In genomic region chr9:5671711-5672353, GRCh38 we compare ENCODE assay signal across 13 cellular contexts. TPM values are rescaled to one million over a fixed set of nuclear protein-coding genes. Genes with fewer than 3 reads are reported as not detected.
DNase-seq lines count a peak whose midpoint lies in the region; ATAC-seq and TF ChIP-seq lines count a peak whose summit lies in the region.
"Had no signal": no experiment of that assay in that cellular context is flagged by ENCODE, and none has a peak within 500 bp of the region (broad histone marks: within the 10 kb centered on the region; RNA-seq: fewer than 3 reads in every experiment).

No MANE protein-coding gene starts in this region.

- H3K27ac ChIP-seq in KMS-11 (peak overlapping the region; percentile 72), upper lobe of left lung (no peak overlapping the region)

- 73 to 88% methylated on average over 2 to 3 of the region's 3 CpGs for WGBS in upper lobe of left lung, 2 donors

- H3K4me1 Mint-ChIP-seq in naive thymus-derived CD8-positive, alpha-beta T cell, result peaks cover 28 to 65% (median 56%) of the 10 kb centered on the region in 4 donors

- H3K4me1 ChIP-seq in KMS-11 (ENCODE audit: low read depth, poor library complexity, severe bottlenecking), result peaks cover 41% of the 10 kb centered on the region
- H3K4me1 ChIP-seq in upper lobe of left lung, result no peaks in the 10 kb centered on the region

- no peak for TF ChIP-seq POLR2A in upper lobe of left lung (IDR thresholded peaks at IDR 0.05)

- DNase-seq in activated CD4-positive, CD25-positive, alpha-beta regulatory T cell (lab: John Stamatoyannopoulos, UW), result no peak
- peak; percentile 12 for DNase-seq in activated effector memory CD4-positive, alpha-beta T cell treated with Interleukin-2 at 50 U/mL for 16 hours
- DNase-seq in naive thymus-derived CD8-positive, alpha-beta T cell, result peak in 7 of 10 donors; percentile 12 to 70 (median 37)
- no peak for DNase-seq in upper lobe of left lung
- DNase-seq in NCI-H82 (lab: John Stamatoyannopoulos, UW), result no peak
- DNase-seq: cortex of kidney; NK-92 treated with Interleukin-12 subunit alpha and Interleukin-12 subunit beta, amount 100 ng/mL, for 24 hours had no signal

- H3K9me3 Mint-ChIP-seq in naive thymus-derived CD8-positive, alpha-beta T cell, result peaks cover 0 to 8% (median 2%) of the 10 kb centered on the region in 9 donors
- H3K9me3 Mint-ChIP-seq: type B pancreatic cell had no signal

- H3K9ac ChIP-seq in KMS-11, result no peak overlapping the region; the same call in 1 of the 2 replicates

- H3K4me2 ChIP-seq in KMS-11, result peak overlapping the region; percentile 22

- peaks cover 7% of the 10 kb centered on the region; the same call in 1 of the 2 replicates for H4K20me1 ChIP-seq in KMS-11 (ENCODE audit: insufficient read depth)

- H3K36me3 ChIP-seq in KMS-11 (ENCODE audit: insufficient read depth), result no peaks in the 10 kb centered on the region
- H3K36me3 ChIP-seq in upper lobe of left lung, result no peaks in the 10 kb centered on the region

- H3K79me2 ChIP-seq in KMS-11 (ENCODE audit: insufficient read depth, low read depth), result peaks cover 52% of the 10 kb centered on the region

- peak; percentile 51 to 64 for ATAC-seq in activated CD4-positive, CD25-positive, alpha-beta regulatory T cell treated with anti-CD3 and anti-CD28 coated beads, Interleukin-2, amount 50 U/mL, for 24 hours
- peak; percentile 95 to 98 for ATAC-seq in naive thymus-derived CD8-positive, alpha-beta T cell
- ATAC-seq in upper lobe of left lung (ENCODE audit: low FRiP score in 2 of 2) (no peak), GM19324 (IDR thresholded peaks at IDR 0.05; ENCODE audit: low FRiP score, unreplicated experiment) (no peak)
- ATAC-seq: left lobe of liver had no signal

- H3K9me3 ChIP-seq in upper lobe of left lung, result no peaks in the 10 kb centered on the region

- peak overlapping the region in 8 of 10 donors; percentile 11 to 62 (median 55) for H3K4me3 Mint-ChIP-seq in naive thymus-derived CD8-positive, alpha-beta T cell
- H3K4me3 Mint-ChIP-seq: T-helper 1 cell treated with Interleukin-12 subunit alpha and Interleukin-12 subunit beta and Interleukin-4 antibody, amounts not matched to agents 30 μg/mL and 1 μg/mL, for 36 hours; type B pancreatic cell had no signal

- TF ChIP-seq CTCF in KMS-11 (conservative IDR thresholded peaks at IDR 0.05; ENCODE audit: low read depth, low read length) (no peak), upper lobe of left lung (IDR thresholded peaks at IDR 0.05) (no peak)

- H3K27ac Mint-ChIP-seq in naive thymus-derived CD8-positive, alpha-beta T cell, result peak overlapping the region in 9 of 10 donors; percentile 7 to 69 (median 49)
- H3K27ac Mint-ChIP-seq: T-helper 1 cell treated with Interleukin-12 subunit alpha and Interleukin-12 subunit beta and Interleukin-4 antibody, amounts not matched to agents 30 μg/mL and 1 μg/mL, for 36 hours; type B pancreatic cell had no signal

- no peak for TF ChIP-seq EP300 in upper lobe of left lung (IDR thresholded peaks at IDR 0.05)

- no peaks in the 10 kb centered on the region for H3K27me3 ChIP-seq in KMS-11 (ENCODE audit: insufficient read depth, low read depth)
- H3K27me3 ChIP-seq in upper lobe of left lung, result no peaks in the 10 kb centered on the region

- H3K36me3 Mint-ChIP-seq in naive thymus-derived CD8-positive, alpha-beta T cell, result peaks cover 4 to 10% (median 7%) of the 10 kb centered on the region in 3 donors

- H3K4me3 ChIP-seq in KMS-11 (IDR thresholded peaks at IDR 0.05; ENCODE audit: insufficient read depth, low read depth, low read length) (no peak overlapping the region), upper lobe of left lung (no peak overlapping the region)

- H2AFZ ChIP-seq in KMS-11 (ENCODE audit: low read depth), result no peak overlapping the region

- no peaks in the 10 kb centered on the region for H3K27me3 Mint-ChIP-seq in naive thymus-derived CD8-positive, alpha-beta T cell
- H3K27me3 Mint-ChIP-seq: type B pancreatic cell had no signal

- POLR2A ChIA-PET in naive thymus-derived CD8-positive, alpha-beta T cell (lab: Charles Lee), result interaction anchor here (0.6 to 1.1 kb wide), 2 partner anchors 40 to 45 kb away, joined by 3 read pairs; no protein-coding TSS in a partner anchor

RNA-seq across cellular contexts. Expression of gene RIC1, which starts 42.9 kb away (rescaled TPM):
- total RNA-seq in naive thymus-derived CD8-positive, alpha-beta T cell, result 10 to 100 TPM; 30.1 to 30.6 TPM
- polyA plus RNA-seq in naive thymus-derived CD8-positive, alpha-beta T cell, result 1 to 10 TPM; 5.4 to 8.3 (median 6.2) TPM
- 10 to 100 TPM; 21.5 to 62.9 (median 31.0) TPM for total RNA-seq in upper lobe of left lung

Comparison
In these comparisons a context has a peak if more than half of its experiments do, and no peak if none do; other contexts are left out.
1. ATAC-seq: peak in activated CD4-positive, CD25-positive, alpha-beta regulatory T cell treated with anti-CD3 and anti-CD28 coated beads, Interleukin-2, amount 50 U/mL, for 24 hours (2 of 2) and naive thymus-derived CD8-positive, alpha-beta T cell (2 of 2); none in upper lobe of left lung (0 of 2) and GM19324 (single experiment).
2. DNase-seq: peak in activated effector memory CD4-positive, alpha-beta T cell treated with Interleukin-2 at 50 U/mL for 16 hours (single experiment) and naive thymus-derived CD8-positive, alpha-beta T cell (7 of 10); none in activated CD4-positive, CD25-positive, alpha-beta regulatory T cell (0 of 4), upper lobe of left lung (0 of 2) and NCI-H82 (single experiment).